8 cellular contexts compared by ENCODE assay signal in genomic region chr5:150356575-150357284, GRCh38. TPM values are rescaled to one million over a fixed set of nuclear protein-coding genes. Genes with fewer than 3 reads are reported as not detected.
DNase-seq lines count a peak whose midpoint lies in the region; ATAC-seq, FAIRE-seq and TF ChIP-seq lines count a peak whose summit lies in the region.

No MANE protein-coding gene starts in this region.

- DNase-seq in A549 (ENCODE audit: low read depth in 1 of 2, low spot score in 1 of 2) (no peak), caudate nucleus (lab: John Stamatoyannopoulos, UW) (no peak), NCI-H128 (lab: John Stamatoyannopoulos, UW; ENCODE audit: unreplicated experiment) (no peak), NCI-H1417 treated with DMSO at 0.1 percent for 48 hours (lab: John Stamatoyannopoulos, UW) (no peak), NCI-H2081 treated with DMSO at 0.1 percent for 48 hours (lab: John Stamatoyannopoulos, UW) (no peak)

- no peak overlapping the region for H3K9ac ChIP-seq in HUES6 (ENCODE audit: low read length)

- peak overlapping the region; percentile 74 for H3K4me2 ChIP-seq in A549

- TF ChIP-seq POLR2A in A549 (IDR thresholded peaks at IDR 0.05; ENCODE audit: low read length) = no peak

- no peak for FAIRE-seq in A549 (lab: Jason Lieb, UNC)

- CTCF ChIA-PET in A549 (lab: Yijun Ruan, JAX) = interaction anchor here (0.6 to 1.5 kb wide), 7 partner anchors 13 to 283 kb away, joined by 3 to 6 read pairs (median 3); no protein-coding TSS in a partner anchor

- H3K27ac ChIP-seq in A549 (peak overlapping the region; percentile 55 to 69), HUES6 (ENCODE audit: low read depth, low read length) (no peak overlapping the region), caudate nucleus (ENCODE audit: low read depth, low read length) (peak overlapping the region; percentile 55), muscle layer of duodenum (ENCODE audit: low read length) (peak overlapping the region; percentile 35)

- H3K9me3 ChIP-seq in A549 = no peaks in the 10 kb centered on the region
- no peaks in the 10 kb centered on the region for H3K9me3 ChIP-seq in HUES6 (ENCODE audit: control insufficient read depth, insufficient read depth, low read depth, low read length)
- no peaks in the 10 kb centered on the region for H3K9me3 ChIP-seq in muscle layer of duodenum (ENCODE audit: control insufficient read depth in 1 of 2, low read length in 2 of 2)

- peak overlapping the region; percentile 88; the same call in 2 of the 3 replicates for H3K4me3 ChIP-seq in A549
- H3K4me3 ChIP-seq in HUES6 (ENCODE audit: low read depth, low read length) = peak overlapping the region; percentile 36
- peak overlapping the region; percentile 72 to 86 for H3K4me3 ChIP-seq in muscle layer of duodenum (ENCODE audit: low read depth in 1 of 2, low read length in 2 of 2)

- H3K27me3 ChIP-seq in HUES6 (ENCODE audit: control insufficient read depth, insufficient read depth, low read length) = no peaks in the 10 kb centered on the region
- H3K27me3 ChIP-seq in muscle layer of duodenum (ENCODE audit: low read depth, low read length) = no peaks in the 10 kb centered on the region

- peaks cover 24% of the 10 kb centered on the region for H3K36me3 ChIP-seq in HUES6 (ENCODE audit: control insufficient read depth, insufficient read depth, low read length)
- H3K36me3 ChIP-seq in muscle layer of duodenum (ENCODE audit: control insufficient read depth in 1 of 2, insufficient read depth in 2 of 2, low read length in 2 of 2) = peaks cover 8 to 9% of the 10 kb centered on the region in 2 donors

- peaks cover 17% of the 10 kb centered on the region for H3K4me1 ChIP-seq in A549
- H3K4me1 ChIP-seq in HUES6 (ENCODE audit: control insufficient read depth, insufficient read depth, low read length) = peaks cover 8% of the 10 kb centered on the region
- peaks cover 0 to 7% of the 10 kb centered on the region in 2 donors for H3K4me1 ChIP-seq in muscle layer of duodenum (ENCODE audit: control insufficient read depth in 1 of 2, insufficient read depth in 2 of 2, low read length in 2 of 2)

- no peak for ATAC-seq in A549
- no peak for ATAC-seq in GM21786 (IDR thresholded peaks at IDR 0.05; ENCODE audit: unreplicated experiment)

- TF ChIP-seq EP300 in A549 (IDR thresholded peaks at IDR 0.05) = no peak

- POLR2A ChIA-PET in A549 (lab: Yijun Ruan, JAX) = no interaction called here

- WGBS in A549 (ENCODE audit: missing lambda C conversion rate) = 74% methylated on average over 10 of the region's 10 CpGs

- TF ChIP-seq CTCF in A549 (IDR thresholded peaks at IDR 0.05) = no peak

- no peak for TF ChIP-seq RAD21 in A549 (conservative IDR thresholded peaks at IDR 0.05 in 1 of 2, IDR thresholded peaks at IDR 0.05 in 1 of 2)

TF ChIP-seq in A549, 52 proteins besides CTCF, POLR2A, EP300 and RAD21:
- TF ChIP-seq ATOH8 (CRISPR knock-in tag; IDR thresholded peaks at IDR 0.05; ENCODE audit: low read depth) (no peak), HDAC2 (IDR thresholded peaks at IDR 0.05) (no peak), RCOR1 (IDR thresholded peaks at IDR 0.05; ENCODE audit: low read depth, low read length) (no peak), JUN (IDR thresholded peaks at IDR 0.05) (no peak), RARB (CRISPR knock-in tag; IDR thresholded peaks at IDR 0.05) (no peak), ZNF302 (CRISPR knock-in tag; IDR thresholded peaks at IDR 0.05) (no peak), GATA3 (IDR thresholded peaks at IDR 0.05; ENCODE audit: borderline replicate concordance) (no peak), FOSB (CRISPR knock-in tag; IDR thresholded peaks at IDR 0.05) (no peak), ZSCAN20 (CRISPR knock-in tag; IDR thresholded peaks at IDR 0.05) (no peak), HOXA7 (CRISPR knock-in tag; IDR thresholded peaks at IDR 0.05) (no peak)

RNA-seq across cellular contexts. Expression of gene TCOF1, which starts 0.8 kb away (rescaled TPM):
- polyA plus RNA-seq in A549 (2011; rRNA removed) = 17.5 and 20.9 TPM in 2 replicates
- polyA plus RNA-seq in A549 (2012; cell fraction: cytosol; rRNA removed) = 45.2 and 47.7 TPM in 2 replicates
- 94.3 and 116 TPM in 2 replicates for polyA plus RNA-seq in A549 (2012; cell fraction: nucleus; rRNA removed)
- polyA plus RNA-seq in A549 (2017; fragmentation: RNase III; extraction: RNeasy Plus Mini Kit Qiagen cat#74134 plus additional on column Dnase treatment) = 44.2 to 50.7 TPM (median 47.1 TPM) in 3 replicates
- polyA minus RNA-seq in A549 (2011; rRNA and poly(A)+ RNA removed) = 24.9 and 30.8 TPM in 2 replicates

RNA-seq across cellular contexts. Expression of gene ARSI, which starts 54.0 kb away (rescaled TPM):
- polyA plus RNA-seq in A549 (2011; rRNA removed) = 2.9 and 3.2 TPM in 2 replicates
- 10.5 and 13.8 TPM in 2 replicates for polyA plus RNA-seq in A549 (2012; cell fraction: cytosol; rRNA removed)
- 24.0 and 29.6 TPM in 2 replicates for polyA plus RNA-seq in A549 (2012; cell fraction: nucleus; rRNA removed)
- 17.4 to 24.1 TPM (median 22.0 TPM) in 3 replicates for polyA plus RNA-seq in A549 (2017; fragmentation: RNase III; extraction: RNeasy Plus Mini Kit Qiagen cat#74134 plus additional on column Dnase treatment)
- polyA minus RNA-seq in A549 (2011; rRNA and poly(A)+ RNA removed) = 3.4 and 5.7 TPM in 2 replicates

RNA-seq across cellular contexts. Expression of gene CD74, which starts 56.0 kb away (rescaled TPM):
- not detected in 2 replicates for polyA plus RNA-seq in A549 (2011; rRNA removed)
- 0.06 and 0.19 TPM in 2 replicates for polyA plus RNA-seq in A549 (2012; cell fraction: cytosol; rRNA removed)
- polyA plus RNA-seq in A549 (2012; cell fraction: nucleus; rRNA removed) = 0.11 TPM in 1 of 2 replicates, not detected in the other
- polyA plus RNA-seq in A549 (2017; fragmentation: RNase III; extraction: RNeasy Plus Mini Kit Qiagen cat#74134 plus additional on column Dnase treatment) = not detected in 3 replicates
- polyA minus RNA-seq in A549 (2011; rRNA and poly(A)+ RNA removed) = not detected in 2 replicates

Comparison
In these comparisons a context has a peak if more than half of its experiments do, and no peak if none do; other contexts are left out.
1. H3K4me3 ChIP-seq: peak in every context shown above with its lines; median percentile 88 in A549; 79 in muscle layer of duodenum; 36 in HUES6.